9 cellular contexts compared by ENCODE assay signal in genomic region chr5:138033916-138034315, GRCh38. TPM values are rescaled to one million over a fixed set of nuclear protein-coding genes. Genes with fewer than 3 reads are reported as not detected.
A peak's percentile ranks its signal among the peaks of the same experiment; 100 is the strongest.
DNase-seq lines count a peak whose midpoint lies in the region; ATAC-seq and TF ChIP-seq lines count a peak whose summit lies in the region.
"Had no signal": no experiment of that assay in that cellular context is flagged by ENCODE, and none has a peak within 500 bp of the region (broad histone marks: within the 10 kb centered on the region; RNA-seq: fewer than 3 reads in every experiment).

No MANE protein-coding gene starts in this region.

- H3K36me3 Mint-ChIP-seq in memory B cell, result peaks cover 2% of the 10 kb centered on the region

- no peaks in the 10 kb centered on the region for H3K27me3 ChIP-seq in heart left ventricle
- no peaks in the 10 kb centered on the region for H3K27me3 ChIP-seq in vagina

- no peak for DNase-seq in heart left ventricle
- DNase-seq in left ventricle myocardium superior, result no peak
- no peak for DNase-seq in memory B cell (ENCODE audit: low spot score in 2 of 2)
- DNase-seq in vagina (ENCODE audit: extremely low spot score in 2 of 2), result no peak
- DNase-seq in activated CD8-positive, alpha-beta memory T cell treated with anti-CD3 and anti-CD28 coated beads, Interleukin-2, amount 50 U/mL, for 48 hours, result no peak
- DNase-seq: left cardiac atrium had no signal

- H3K4me1 ChIP-seq in heart left ventricle (peaks cover 0 to 56% (median 34%) of the 10 kb centered on the region in 12 donors), vagina (peaks cover 45% of the 10 kb centered on the region)

- H3K27ac ChIP-seq in heart left ventricle (peak overlapping the region in 10 of 12 donors; percentile 88 to 100 (median 99)), angular gyrus (ENCODE audit: low read depth, low read length) (peak overlapping the region; percentile 98), vagina (peak overlapping the region; percentile 99)

- peak overlapping the region; percentile 99 for H3K4me3 Mint-ChIP-seq in memory B cell

- H3K27me3 Mint-ChIP-seq in memory B cell, result no peaks in the 10 kb centered on the region

- H3K4me1 Mint-ChIP-seq in memory B cell, result peaks cover 32% of the 10 kb centered on the region

- no peaks in the 10 kb centered on the region for H3K9me3 Mint-ChIP-seq in memory B cell

- no peak for TF ChIP-seq CTCF in heart left ventricle (IDR thresholded peaks at IDR 0.05)
- no peak for TF ChIP-seq CTCF in vagina (IDR thresholded peaks at IDR 0.05)

- WGBS in heart left ventricle, 4 donors, result 56 to 79% (median 67%) methylated on average over 2 of the region's 2 CpGs

- no peak for TF ChIP-seq POLR2A in heart left ventricle (IDR thresholded peaks at IDR 0.05)
- no peak for TF ChIP-seq POLR2A in vagina (IDR thresholded peaks at IDR 0.05)

- H3K9me3 ChIP-seq in heart left ventricle (no peaks in the 10 kb centered on the region), vagina (no peaks in the 10 kb centered on the region)

- ATAC-seq in heart left ventricle, result no peak
- ATAC-seq in left ventricle myocardium superior, result no peak
- ATAC-seq in memory B cell (ENCODE audit: low read depth), result no peak
- no peak for ATAC-seq in HG03108 (IDR thresholded peaks at IDR 0.05; ENCODE audit: unreplicated experiment)
- no peak for ATAC-seq in HG03457 (IDR thresholded peaks at IDR 0.05; ENCODE audit: unreplicated experiment)

- no peaks in the 10 kb centered on the region for H3K36me3 ChIP-seq in heart left ventricle
- H3K36me3 ChIP-seq in vagina, result no peaks in the 10 kb centered on the region

- intact Hi-C loops in heart left ventricle (cut with DNase I) (loop anchor here in 7 of 10 donors (10.0 kb wide), 4 partner anchors 101 to 399 kb away; partner anchors contain the start of genes HNRNPA0 (in 1 of the 7) and NME5 (in 1 of the 7)), left ventricle myocardium superior (cut with micrococcal nuclease) (no loop called here), vagina (cut with DNase I) (no loop called here)

- H3K4me3 ChIP-seq in heart left ventricle (peak overlapping the region in 8 of 12 donors; percentile 79 to 100 (median 94)), vagina (peak overlapping the region in 1 of 2 donors; percentile 96)

- H3K27ac Mint-ChIP-seq in memory B cell, result peak overlapping the region; percentile 98

RNA-seq across cellular contexts. Expression of gene FAM13B, which starts 1.0 kb away (rescaled TPM):
- total RNA-seq in heart left ventricle (10 to 100 TPM; 20.3 to 42.0 (median 27.2) TPM), left ventricle myocardium superior (20.4 TPM), vagina (44.2 TPM)
- polyA plus RNA-seq in heart left ventricle, result 10 to 100 TPM in 1 of 2 donors, 1 to 10 TPM in 1; 6.8 to 19.6 TPM

RNA-seq across cellular contexts. Expression of gene WNT8A, which starts 49.9 kb away (rescaled TPM):
- not detected for total RNA-seq in heart left ventricle
- not detected for polyA plus RNA-seq in heart left ventricle
- total RNA-seq in left ventricle myocardium superior, result not detected
- not detected for total RNA-seq in vagina
- total RNA-seq: left cardiac atrium had no signal

Comparison
In these comparisons a context has a peak if more than half of its experiments do, and no peak if none do; other contexts are left out.
1. intact Hi-C loops: an anchor here in heart left ventricle (10.0 kb wide); none called in left ventricle myocardium superior and vagina.